ENCODE assay signal across 8 cellular contexts in the genomic region with DNA sequence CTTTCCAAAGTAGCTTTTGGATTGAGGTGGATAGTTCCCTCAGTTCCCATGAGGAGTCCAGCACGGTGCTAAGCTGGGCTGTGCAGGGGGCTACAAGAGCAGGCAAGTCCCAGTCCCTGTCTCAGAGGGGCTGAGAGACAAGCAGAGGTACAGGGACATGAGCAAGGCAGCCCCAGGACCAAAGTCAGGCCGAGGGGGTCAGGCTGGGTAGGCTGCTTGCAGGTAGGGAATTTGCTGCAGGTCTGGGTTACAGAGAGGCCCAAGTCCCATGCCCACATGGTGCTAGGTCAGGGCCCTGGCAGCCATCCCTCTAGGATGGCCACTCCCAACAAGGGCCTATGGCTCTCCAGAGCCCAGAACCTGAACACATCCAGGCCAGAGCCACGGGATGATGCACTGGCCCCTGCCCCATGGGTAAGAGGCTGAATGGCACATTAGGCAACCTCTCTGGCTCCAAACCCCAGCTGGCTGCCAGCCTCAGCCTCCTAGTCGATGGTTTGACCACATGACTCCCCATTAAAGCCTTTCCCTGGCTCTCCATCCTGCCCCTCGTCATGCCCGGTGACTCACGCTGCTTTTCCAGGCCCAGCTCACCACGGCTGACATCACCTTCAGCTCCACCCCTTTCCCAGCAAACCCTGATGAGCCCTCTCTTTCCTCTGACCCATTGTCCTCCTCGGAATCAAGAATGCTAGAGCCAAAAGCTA.
DNase-seq lines count a peak whose midpoint lies in the region; ATAC-seq and TF ChIP-seq lines count a peak whose summit lies in the region.

No MANE protein-coding gene starts in this region.

- H3K4me1 ChIP-seq in ACC112 (ENCODE audit: control insufficient read depth, insufficient read depth, low read length, unreplicated experiment) (peaks cover 22% of the 10 kb centered on the region), mesendoderm (ENCODE audit: control insufficient read depth, low read depth, low read length) (peaks cover 2% of the 10 kb centered on the region)

- no peak overlapping the region for H3K18ac ChIP-seq in mesendoderm (ENCODE audit: low read length)

- peak overlapping the region; percentile 67 for H3K27ac ChIP-seq in ACC112 (ENCODE audit: low read depth, low read length)
- H3K27ac ChIP-seq in mesendoderm (ENCODE audit: low read depth, low read length): no peak overlapping the region

- H3K23ac ChIP-seq in mesendoderm (ENCODE audit: low read length): no peak overlapping the region

- H2AK5ac ChIP-seq in mesendoderm (ENCODE audit: low read length): no peak overlapping the region

- no peak overlapping the region for H2BK120ac ChIP-seq in mesendoderm (ENCODE audit: low read depth, low read length)

- H3K27ac Mint-ChIP-seq in stimulated activated naive CD8-positive, alpha-beta T cell treated with anti-CD3 and anti-CD28 coated beads, Interleukin-15, amount 100 ng/mL, for 72 hours: no peak overlapping the region

- H3K79me2 ChIP-seq in ACC112 (ENCODE audit: control insufficient read depth, insufficient read depth, low read length, unreplicated experiment) (no peaks in the 10 kb centered on the region), mesendoderm (ENCODE audit: control insufficient read depth, insufficient read depth, low read length) (no peaks in the 10 kb centered on the region)

- no peak overlapping the region for H3K4me3 ChIP-seq in ACC112 (ENCODE audit: low read depth, low read length)
- H3K4me3 ChIP-seq in mesendoderm (ENCODE audit: low read length): no peak overlapping the region

- H3K9ac ChIP-seq in mesendoderm (ENCODE audit: low read length): no peak overlapping the region

- H3K27me3 Mint-ChIP-seq in stimulated activated naive CD8-positive, alpha-beta T cell treated with anti-CD3 and anti-CD28 coated beads, Interleukin-15, amount 100 ng/mL, for 72 hours: peaks cover 14% of the 10 kb centered on the region

- H3K9me3 Mint-ChIP-seq in stimulated activated naive CD8-positive, alpha-beta T cell treated with anti-CD3 and anti-CD28 coated beads, Interleukin-15, amount 100 ng/mL, for 72 hours: no peaks in the 10 kb centered on the region

- WGBS in mesendoderm (ENCODE audit: extremely low coverage, insufficient coverage, low lambda C conversion rate): no CpG with 5 or more reads among the region's 9 CpGs

- no peaks in the 10 kb centered on the region for H3K27me3 ChIP-seq in ACC112 (ENCODE audit: insufficient read depth, low read length)
- no peaks in the 10 kb centered on the region for H3K27me3 ChIP-seq in mesendoderm (ENCODE audit: insufficient read depth, low read length, poor library complexity)

- peak overlapping the region; percentile 6 for H2AFZ ChIP-seq in ACC112 (ENCODE audit: low read length, unreplicated experiment)

- H3K4ac ChIP-seq in mesendoderm (ENCODE audit: low read depth, low read length): no peak overlapping the region

- no peak overlapping the region for H2BK5ac ChIP-seq in mesendoderm (ENCODE audit: low read length)

- H2BK15ac ChIP-seq in mesendoderm (replicated peaks; ENCODE audit: low read depth): no peak overlapping the region

- TF ChIP-seq EP300 in Ishikawa (IDR thresholded peaks at IDR 0.05; ENCODE audit: borderline replicate concordance): no peak

- H3K4me2 ChIP-seq in mesendoderm (ENCODE audit: low read length): no peak overlapping the region

- H4K5ac ChIP-seq in mesendoderm (ENCODE audit: low read length): no peak overlapping the region

- H4K8ac ChIP-seq in mesendoderm (ENCODE audit: low read depth, low read length): no peak overlapping the region

- H3K4me3 Mint-ChIP-seq in stimulated activated naive CD8-positive, alpha-beta T cell treated with anti-CD3 and anti-CD28 coated beads, Interleukin-15, amount 100 ng/mL, for 72 hours: no peak overlapping the region

- H3K79me1 ChIP-seq in mesendoderm (ENCODE audit: low read length): no peaks in the 10 kb centered on the region

- no peak for ATAC-seq in activated CD4-positive, CD25-positive, alpha-beta regulatory T cell treated with anti-CD3 and anti-CD28 coated beads, Interleukin-2, amount 50 U/mL, for 24 hours
- ATAC-seq in stimulated activated naive CD8-positive, alpha-beta T cell treated with anti-CD3 and anti-CD28 coated beads, Interleukin-15, amount 100 ng/mL, for 72 hours: no peak

- no peak overlapping the region for H3K56ac ChIP-seq in mesendoderm (ENCODE audit: low read length)

- peaks cover 6% of the 10 kb centered on the region for H3K4me1 Mint-ChIP-seq in stimulated activated naive CD8-positive, alpha-beta T cell treated with anti-CD3 and anti-CD28 coated beads, Interleukin-15, amount 100 ng/mL, for 72 hours

- no peak for TF ChIP-seq RAD21 in Ishikawa (IDR thresholded peaks at IDR 0.05; ENCODE audit: low read depth)

- H3K36me3 ChIP-seq in ACC112 (ENCODE audit: insufficient read depth, low read length) (no peaks in the 10 kb centered on the region), mesendoderm (ENCODE audit: control insufficient read depth, insufficient read depth, low read length) (no peaks in the 10 kb centered on the region)

- DNase-seq in dermis microvascular lymphatic vessel endothelial cell (ENCODE audit: low read depth in 2 of 2) (peak; percentile 47 to 87), mesendoderm (peak; percentile 51), epidermal melanocyte (ENCODE audit: insufficient read length, low spot score) (no peak), NCI-H526 treated with DMSO at 0.1 percent for 48 hours (lab: John Stamatoyannopoulos, UW) (no peak)
- no peak for DNase-seq in stimulated activated naive CD8-positive, alpha-beta T cell treated with anti-CD3 and anti-CD28 coated beads, Interleukin-15, amount 100 ng/mL, for 72 hours

TF ChIP-seq in Ishikawa, 13 proteins besides CTCF, POLR2A, EP300 and RAD21:
- TF ChIP-seq, protein P1, sequence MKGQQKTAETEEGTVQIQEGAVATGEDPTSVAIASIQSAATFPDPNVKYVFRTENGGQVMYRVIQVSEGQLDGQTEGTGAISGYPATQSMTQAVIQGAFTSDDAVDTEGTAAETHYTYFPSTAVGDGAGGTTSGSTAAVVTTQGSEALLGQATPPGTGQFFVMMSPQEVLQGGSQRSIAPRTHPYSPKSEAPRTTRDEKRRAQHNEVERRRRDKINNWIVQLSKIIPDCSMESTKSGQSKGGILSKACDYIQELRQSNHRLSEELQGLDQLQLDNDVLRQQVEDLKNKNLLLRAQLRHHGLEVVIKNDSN (IDR thresholded peaks at IDR 0.05): peak; percentile 56; the same call in 1 of the 2 replicates
- no peak for TF ChIP-seq TEAD4 (IDR thresholded peaks at IDR 0.05)

Comparison
In these comparisons a context has a peak if more than half of its experiments do, and no peak if none do; other contexts are left out.
1. DNase-seq: peak in dermis microvascular lymphatic vessel endothelial cell (2 of 2) and mesendoderm (single experiment); none in stimulated activated naive CD8-positive, alpha-beta T cell treated with anti-CD3 and anti-CD28 coated beads, Interleukin-15, amount 100 ng/mL, for 72 hours (0 of 2), epidermal melanocyte (single experiment) and NCI-H526 treated with DMSO at 0.1 percent for 48 hours (single experiment).